11 cellular contexts compared by ENCODE assay signal in genomic region chr18:33232318-33232626, GRCh38.
DNase-seq lines count a peak whose midpoint lies in the region; ATAC-seq, FAIRE-seq and TF ChIP-seq lines count a peak whose summit lies in the region.
"Had no signal": no experiment of that assay in that cellular context is flagged by ENCODE, and none has a peak within 500 bp of the region (broad histone marks: within the 10 kb centered on the region; RNA-seq: fewer than 3 reads in every experiment).

No MANE protein-coding gene starts in this region.

- no peak overlapping the region for H2BK15ac ChIP-seq in H1 (ENCODE audit: low read length)

- H2BK20ac ChIP-seq in H1 (ENCODE audit: low read length) = no peak overlapping the region

- DNase-seq in H1 (ENCODE audit: low read depth in 1 of 2, low spot score in 2 of 2) = no peak
- DNase-seq in NCI-H1092 (lab: John Stamatoyannopoulos, UW) = no peak
- DNase-seq in T-helper 1 cell = no peak
- DNase-seq in PC-3 = no peak

- TF ChIP-seq CTCF in 22Rv1 (IDR thresholded peaks at IDR 0.05) (peak; percentile 70), H1 (IDR thresholded peaks at IDR 0.05; ENCODE audit: control extremely low read depth in 1 of 3, insufficient read depth in 1 of 3, low read depth in 1 of 3, low read length in 3 of 3) (no peak), PC-3 (conservative IDR thresholded peaks at IDR 0.05; ENCODE audit: low read depth, low read length) (no peak; the same call in 1 of the 2 replicates)

- H3K9me3 ChIP-seq in H1 (ENCODE audit: insufficient read depth in 2 of 2, low read depth in 1 of 2, low read length in 1 of 2) (no peaks in the 10 kb centered on the region), PC-3 (ENCODE audit: low read length) (no peaks in the 10 kb centered on the region)
- H3K9me3 ChIP-seq: colonic mucosa, thyroid gland had no signal

- ATAC-seq in GM19455 (IDR thresholded peaks at IDR 0.05; ENCODE audit: unreplicated experiment) (peak; percentile 23), HG03159 (IDR thresholded peaks at IDR 0.05; ENCODE audit: unreplicated experiment) (peak; percentile 28), GM18520 (IDR thresholded peaks at IDR 0.05; ENCODE audit: unreplicated experiment) (no peak), PC-3 (no peak)

- H4K20me1 ChIP-seq in H1 (replicated peaks in 1 of 2; ENCODE audit: control insufficient read depth in 1 of 2, insufficient read depth in 2 of 2, low read length in 2 of 2) (no peaks in the 10 kb centered on the region), PC-3 (ENCODE audit: low read length) (no peaks in the 10 kb centered on the region)

- H3K27ac ChIP-seq in 22Rv1 = no peak overlapping the region
- no peak overlapping the region for H3K27ac ChIP-seq in H1 (ENCODE audit: low read depth, low read length)
- H3K27ac ChIP-seq in PC-3 (ENCODE audit: low read length) = no peak overlapping the region
- H3K27ac ChIP-seq: colonic mucosa, skin epidermis, thyroid gland had no signal

- no peaks in the 10 kb centered on the region for H3K4me1 ChIP-seq in H1 (replicated peaks in 1 of 4; ENCODE audit: control insufficient read depth in 3 of 4, insufficient read depth in 4 of 4, low read length in 3 of 4)
- no peaks in the 10 kb centered on the region for H3K4me1 ChIP-seq in PC-3 (ENCODE audit: insufficient read depth, low read length)
- H3K4me1 ChIP-seq: colonic mucosa, thyroid gland had no signal

- H3K14ac ChIP-seq in H1 (ENCODE audit: insufficient read length) = no peak overlapping the region

- H2BK5ac ChIP-seq in H1 (ENCODE audit: low read depth, low read length) = no peak overlapping the region

- H3K4me2 ChIP-seq in H1 (ENCODE audit: insufficient read depth in 1 of 2, low read depth in 2 of 2, low read length in 2 of 2) = no peak overlapping the region
- no peak overlapping the region for H3K4me2 ChIP-seq in PC-3 (ENCODE audit: low read length)

- H3K23ac ChIP-seq in H1 (ENCODE audit: insufficient read length) = no peak overlapping the region

- no peaks in the 10 kb centered on the region for H3F3A ChIP-seq in PC-3 (ENCODE audit: low read length, unreplicated experiment)

- H4K91ac ChIP-seq in H1 (replicated peaks; ENCODE audit: insufficient read length, low read length) = no peak overlapping the region

- POLR2A ChIA-PET in H1 (lab: Charles Lee; ENCODE audit: partially characterized antibody) = interaction anchor here (0.7 kb wide), 1 partner anchor 84 kb away, joined by 3 read pairs; no protein-coding TSS in a partner anchor
- POLR2A ChIA-PET in PC-3 (lab: Charles Lee; ENCODE audit: unreplicated experiment) = no interaction called here

- no peak overlapping the region for H2BK120ac ChIP-seq in H1 (replicated peaks; ENCODE audit: low read depth, low read length)

- no peak for TF ChIP-seq POLR2A in H1 (IDR thresholded peaks at IDR 0.05; ENCODE audit: control extremely low read depth in 1 of 2, low read depth in 2 of 2, low read length in 2 of 2)

- H3K27me3 ChIP-seq in H1 (replicated peaks in 1 of 4; ENCODE audit: control insufficient read depth in 3 of 4, extremely low read depth in 1 of 4, insufficient read depth in 3 of 4, low read length in 3 of 4) = no peaks in the 10 kb centered on the region
- no peaks in the 10 kb centered on the region for H3K27me3 ChIP-seq in PC-3 (ENCODE audit: low read length)
- H3K27me3 ChIP-seq: colonic mucosa, thyroid gland had no signal

- no peak for TF ChIP-seq EP300 in H1 (IDR thresholded peaks at IDR 0.05; ENCODE audit: borderline replicate concordance in 1 of 2, low read depth in 2 of 2, low read length in 2 of 2)

- no peak overlapping the region for H4K5ac ChIP-seq in H1 (ENCODE audit: insufficient read length, low read depth, low read length)

- H3K79me2 ChIP-seq in H1 (ENCODE audit: control insufficient read depth in 1 of 2, insufficient read depth in 2 of 2, low read length in 2 of 2) (no peaks in the 10 kb centered on the region), PC-3 (ENCODE audit: low read length) (no peaks in the 10 kb centered on the region)

- H3K23me2 ChIP-seq in H1 (ENCODE audit: low read depth, low read length) = no peaks in the 10 kb centered on the region

- no peaks in the 10 kb centered on the region for H3K9me2 ChIP-seq in PC-3 (replicated peaks; ENCODE audit: low read length)

- no peaks in the 10 kb centered on the region for H3K79me1 ChIP-seq in H1 (ENCODE audit: low read depth, low read length)

- intact Hi-C loops in PC-3 (cut with micrococcal nuclease) = loop anchor here (1.0 to 10.0 kb wide), 3 partner anchors 173 to 529 kb away; no protein-coding TSS in a partner anchor

- BruUV-seq in PC-3 (replicated peaks; lab: Mats Ljungman, UMichigan) = no TSS peak

- TF ChIP-seq RAD21 in H1 (IDR thresholded peaks at IDR 0.05 in 1 of 2, conservative IDR thresholded peaks at IDR 0.05 in 1 of 2; ENCODE audit: low read depth in 2 of 2, low read length in 2 of 2) = no peak

- H2AK5ac ChIP-seq in H1 (ENCODE audit: low read depth, low read length) = no peak overlapping the region

- H3K4me3 ChIP-seq in H1 (ENCODE audit: extremely low read depth in 1 of 4, insufficient read depth in 2 of 4, low read depth in 3 of 4, low read length in 4 of 4) (no peak overlapping the region), PC-3 (ENCODE audit: low read length) (no peak overlapping the region)
- H3K4me3 ChIP-seq: colonic mucosa, skin epidermis, thyroid gland had no signal

- H3K56ac ChIP-seq in H1 (replicated peaks; ENCODE audit: insufficient read length, low read depth, low read length) = no peak overlapping the region

- H2BK12ac ChIP-seq in H1 (ENCODE audit: low read depth, low read length) = no peak overlapping the region

- no peak overlapping the region for H4K8ac ChIP-seq in H1 (ENCODE audit: extremely low read depth, insufficient read depth, low read length)

- CTCF ChIA-PET in H1 (lab: Charles Lee; ENCODE audit: partially characterized antibody) = interaction anchor here (0.5 to 4.8 kb wide), 55 partner anchors 9 to 685 kb away, joined by 3 to 35 read pairs (median 4); no protein-coding TSS in a partner anchor
- CTCF ChIA-PET in PC-3 (lab: Charles Lee) = interaction anchor here (0.5 to 1.4 kb wide), 6 partner anchors 20 to 529 kb away, joined by 3 to 16 read pairs (median 3); no protein-coding TSS in a partner anchor

- H2AFZ ChIP-seq in H1 (ENCODE audit: low read length) (peak overlapping the region; percentile 89), PC-3 (ENCODE audit: low read length) (no peak overlapping the region)

- H3K18ac ChIP-seq in H1 (ENCODE audit: extremely low read depth, low read length) = no peak overlapping the region

- H3K4ac ChIP-seq in H1 (replicated peaks; ENCODE audit: insufficient read length, low read depth, low read length) = no peak overlapping the region

- no peak for FAIRE-seq in H1 (lab: Jason Lieb, UNC)

- H3K36me3 ChIP-seq in H1 (ENCODE audit: control insufficient read depth in 2 of 4, insufficient read depth in 4 of 4, low read length in 3 of 4) = no peaks in the 10 kb centered on the region
- no peaks in the 10 kb centered on the region; the same call in 1 of the 2 replicates for H3K36me3 ChIP-seq in PC-3 (ENCODE audit: low read depth, low read length)
- H3K36me3 ChIP-seq: colonic mucosa, thyroid gland had no signal

- H3K9ac ChIP-seq in H1 (replicated peaks in 1 of 4; ENCODE audit: extremely low read depth in 1 of 4, low read depth in 3 of 4, low read length in 3 of 4) (no peak overlapping the region), PC-3 (ENCODE audit: low read length) (no peak overlapping the region)

TF ChIP-seq in H1, 55 proteins besides CTCF, POLR2A, EP300 and RAD21:
- TF ChIP-seq KDM4A (IDR thresholded peaks at IDR 0.05; ENCODE audit: low read depth, low read length, severe bottlenecking) (no peak), RXRA (IDR thresholded peaks at IDR 0.05; ENCODE audit: insufficient read depth, low read depth, low read length) (no peak), TEAD4 (IDR thresholded peaks at IDR 0.05; ENCODE audit: low read depth, low read length) (no peak), KDM1A (IDR thresholded peaks at IDR 0.05; ENCODE audit: borderline replicate concordance, low read length) (no peak), SIX5 (IDR thresholded peaks at IDR 0.05; ENCODE audit: low read depth, low read length) (no peak), POU5F1 (IDR thresholded peaks at IDR 0.05; ENCODE audit: low read depth, low read length) (no peak), JUN (IDR thresholded peaks at IDR 0.05; ENCODE audit: low read depth, low read length) (no peak), YY1 (IDR thresholded peaks at IDR 0.05; ENCODE audit: low read depth, low read length) (no peak), TAF7 (optimal IDR thresholded peaks at IDR 0.05; ENCODE audit: borderline replicate concordance, low read depth, low read length) (no peak), SP2 (IDR thresholded peaks at IDR 0.05; ENCODE audit: low read length) (no peak), PHF8 (conservative IDR thresholded peaks at IDR 0.05; ENCODE audit: low read depth, low read length) (no peak), BACH1 (IDR thresholded peaks at IDR 0.05; ENCODE audit: low read length) (no peak)
- TF ChIP-seq, protein P1, sequence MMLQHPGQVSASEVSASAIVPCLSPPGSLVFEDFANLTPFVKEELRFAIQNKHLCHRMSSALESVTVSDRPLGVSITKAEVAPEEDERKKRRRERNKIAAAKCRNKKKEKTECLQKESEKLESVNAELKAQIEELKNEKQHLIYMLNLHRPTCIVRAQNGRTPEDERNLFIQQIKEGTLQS (IDR thresholded peaks at IDR 0.05; ENCODE audit: insufficient read depth, low read depth, low read length) = no peak

Comparison
In these comparisons a context has a peak if more than half of its experiments do, and no peak if none do; other contexts are left out.
1. ATAC-seq: peak in GM19455 (single experiment) and HG03159 (single experiment); none in GM18520 (single experiment) and PC-3 (single experiment).